ENCODE assay signal across 24 cellular contexts in genomic region chr7:132125096-132125495, GRCh38.
A peak's percentile ranks its signal among the peaks of the same experiment; 100 is the strongest.
DNase-seq lines count a peak whose midpoint lies in the region; ATAC-seq and TF ChIP-seq lines count a peak whose summit lies in the region.
"Had no signal": no experiment of that assay in that cellular context is flagged by ENCODE, and none has a peak within 500 bp of the region (broad histone marks: within the 10 kb centered on the region; RNA-seq: fewer than 3 reads in every experiment).

No MANE protein-coding gene starts in this region.

- no peaks in the 10 kb centered on the region for H3K27me3 ChIP-seq in sigmoid colon
- H3K27me3 ChIP-seq: BLaER1 treated with 17β-estradiol and CSF1 and Interleukin-3, amounts not matched to agents 10 nM and 100 nM; MG63; SJSA1 had no signal

- TF ChIP-seq EP300 in sigmoid colon (IDR thresholded peaks at IDR 0.05): no peak

- H3K27me3 Mint-ChIP-seq in activated CD4-positive, alpha-beta T cell treated with anti-CD3 and anti-CD28 coated beads, Interleukin-2, amount 10 ng/mL, durations not matched to agents 7 days and 5 days: no peaks in the 10 kb centered on the region
- H3K27me3 Mint-ChIP-seq in natural killer cell (ENCODE audit: low read depth in 2 of 2): peaks cover 0 to 8% of the 10 kb centered on the region in 2 donors

- H3K36me3 Mint-ChIP-seq in activated CD4-positive, alpha-beta T cell treated with anti-CD3 and anti-CD28 coated beads, Interleukin-2, amount 10 ng/mL, durations not matched to agents 7 days and 5 days (ENCODE audit: low read depth): no peaks in the 10 kb centered on the region
- no peaks in the 10 kb centered on the region for H3K36me3 Mint-ChIP-seq in natural killer cell

- H3K36me3 ChIP-seq in sigmoid colon: no peaks in the 10 kb centered on the region
- H3K36me3 ChIP-seq: BLaER1 treated with 17β-estradiol and CSF1 and Interleukin-3, amounts not matched to agents 10 nM and 100 nM; MG63; SJSA1 had no signal

- H3K9me3 Mint-ChIP-seq in activated CD4-positive, alpha-beta T cell treated with anti-CD3 and anti-CD28 coated beads, Interleukin-2, amount 10 ng/mL, durations not matched to agents 7 days and 5 days: no peaks in the 10 kb centered on the region
- no peaks in the 10 kb centered on the region for H3K9me3 Mint-ChIP-seq in natural killer cell
- H3K9me3 Mint-ChIP-seq: CD4-positive, alpha-beta T cell had no signal

- H3K9me3 ChIP-seq in sigmoid colon: no peaks in the 10 kb centered on the region
- H3K9me3 ChIP-seq: BLaER1 treated with 17β-estradiol and CSF1 and Interleukin-3, amounts not matched to agents 10 nM and 100 nM; MG63; SJSA1 had no signal

- H3K4me3 ChIP-seq in epithelial cell of esophagus (ENCODE audit: low read length): no peak overlapping the region
- H3K4me3 ChIP-seq in sigmoid colon: no peak overlapping the region
- H3K4me3 ChIP-seq: BLaER1 treated with 17β-estradiol and CSF1 and Interleukin-3, amounts not matched to agents 10 nM and 100 nM; GM12878; MG63; PC-9; SJSA1 had no signal

- WGBS in sigmoid colon, 2 donors: 87 to 92% methylated on average over 3 of the region's 3 CpGs

- ATAC-seq in GM18517 (IDR thresholded peaks at IDR 0.05; ENCODE audit: unreplicated experiment) (no peak), natural killer cell (no peak)
- no peak for ATAC-seq in activated CD4-positive, CD25-positive, alpha-beta regulatory T cell treated with anti-CD3 and anti-CD28 coated beads, Interleukin-2, amount 50 U/mL, for 24 hours
- ATAC-seq: GM12878, HCT116 had no signal

- intact Hi-C loops in sigmoid colon (cut with DNase I) (no loop called here), natural killer cell (cut with micrococcal nuclease) (no loop called here)

- CTCF ChIA-PET in activated CD4-positive, alpha-beta T cell treated with anti-CD3 and anti-CD28 coated beads, Interleukin-2, amount 10 ng/mL, durations not matched to agents 7 days and 5 days (lab: Charles Lee): no interaction called here

- no peak for TF ChIP-seq CTCF in epithelial cell of esophagus (IDR thresholded peaks at IDR 0.05; ENCODE audit: insufficient read depth, low read depth, low read length, missing control alignments)
- no peak for TF ChIP-seq CTCF in sigmoid colon (IDR thresholded peaks at IDR 0.05)
- TF ChIP-seq CTCF in natural killer cell (IDR thresholded peaks at IDR 0.05): no peak

- DNase-seq in ELR (ENCODE audit: low read depth) (peak; percentile 20), M059J (ENCODE audit: low read depth) (peak; percentile 63), epithelial cell of esophagus (ENCODE audit: low read depth) (peak; percentile 21), sigmoid colon (peak; percentile 32), natural killer cell (no peak)
- no peak for DNase-seq in activated CD4-positive, alpha-beta T cell treated with anti-CD3 and anti-CD28 coated beads, Interleukin-2, amount 10 ng/mL, durations not matched to agents 7 days and 5 days
- DNase-seq: CD4-positive, alpha-beta T cell; GDM1; KBM-7; MG63; NCI-H1105 treated with DMSO at 0.1 percent for 48 hours; NCI-H146; NCI-H2029; NCI-H446; NCI-H524 treated with DMSO at 0.1 percent for 48 hours; NCI-H774; Right ventricle myocardium superior had no signal

- POLR2A ChIA-PET in activated CD4-positive, alpha-beta T cell treated with anti-CD3 and anti-CD28 coated beads, Interleukin-2, amount 10 ng/mL, durations not matched to agents 7 days and 5 days (lab: Charles Lee): no interaction called here

- H3K4me1 Mint-ChIP-seq in activated CD4-positive, alpha-beta T cell treated with anti-CD3 and anti-CD28 coated beads, Interleukin-2, amount 10 ng/mL, durations not matched to agents 7 days and 5 days: peaks cover under 1% of the 10 kb centered on the region
- H3K4me1 Mint-ChIP-seq in natural killer cell: peaks cover under 1 to 3% of the 10 kb centered on the region in 2 donors

- H3K27ac Mint-ChIP-seq in activated CD4-positive, alpha-beta T cell treated with anti-CD3 and anti-CD28 coated beads, Interleukin-2, amount 10 ng/mL, durations not matched to agents 7 days and 5 days: no peak overlapping the region
- no peak overlapping the region for H3K27ac Mint-ChIP-seq in natural killer cell
- H3K27ac Mint-ChIP-seq: CD4-positive, alpha-beta T cell had no signal

- TF ChIP-seq POLR2A in sigmoid colon (IDR thresholded peaks at IDR 0.05): no peak

- H3K4me1 ChIP-seq in sigmoid colon: no peaks in the 10 kb centered on the region
- H3K4me1 ChIP-seq: BLaER1 treated with 17β-estradiol and CSF1 and Interleukin-3, amounts not matched to agents 10 nM and 100 nM; SJSA1 had no signal

- no peak overlapping the region for H3K4me3 Mint-ChIP-seq in activated CD4-positive, alpha-beta T cell treated with anti-CD3 and anti-CD28 coated beads, Interleukin-2, amount 10 ng/mL, durations not matched to agents 7 days and 5 days
- no peak overlapping the region for H3K4me3 Mint-ChIP-seq in natural killer cell
- H3K4me3 Mint-ChIP-seq: CD4-positive, alpha-beta T cell had no signal

- H3K27ac ChIP-seq in sigmoid colon: no peak overlapping the region
- H3K27ac ChIP-seq: BLaER1 treated with 17β-estradiol and CSF1 and Interleukin-3, amounts not matched to agents 10 nM and 100 nM; PC-9; SJSA1 had no signal

Comparison
In these comparisons a context has a peak if more than half of its experiments do, and no peak if none do; other contexts are left out.
1. DNase-seq: peak in ELR (single experiment), M059J (single experiment), epithelial cell of esophagus (single experiment) and sigmoid colon (single experiment); none in activated CD4-positive, alpha-beta T cell treated with anti-CD3 and anti-CD28 coated beads, Interleukin-2, amount 10 ng/mL, durations not matched to agents 7 days and 5 days (single experiment) and natural killer cell (single experiment).